Comparison of ENCODE assay signal across 1 cellular context in the genomic region with DNA sequence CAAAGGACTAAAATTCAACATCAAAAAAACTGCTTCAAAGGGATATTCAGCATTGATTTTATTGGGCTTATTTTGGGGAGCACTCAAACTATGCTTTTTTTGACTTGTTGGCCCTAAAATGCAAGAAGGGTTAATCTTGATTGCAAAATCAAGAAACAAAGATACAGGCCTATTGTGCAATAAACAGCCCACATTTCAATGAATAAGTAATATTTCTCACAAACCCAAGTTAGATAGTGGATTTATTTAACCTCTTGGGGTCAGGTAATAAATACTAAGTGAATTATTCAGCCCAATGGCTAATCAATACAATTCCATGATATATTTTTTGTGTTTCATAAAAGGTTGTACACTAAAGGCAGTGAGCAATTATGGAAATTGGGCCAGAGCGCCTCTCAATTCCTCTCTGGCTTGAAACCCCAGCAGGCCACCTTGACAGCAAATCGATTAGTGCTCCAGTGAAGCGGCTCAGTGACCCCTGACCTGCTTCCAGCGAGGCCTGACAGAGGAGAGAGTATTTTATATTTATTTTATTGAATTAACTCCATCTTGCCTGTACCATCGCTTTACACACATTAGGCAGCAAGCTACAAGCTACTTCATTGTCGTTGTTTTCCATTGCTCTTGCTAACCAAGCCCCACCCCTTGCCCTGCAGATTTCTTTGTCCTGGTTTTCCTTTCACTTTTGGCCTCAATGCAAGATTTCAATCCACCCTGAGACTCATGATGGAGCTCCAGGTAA.
TF ChIP-seq lines count a peak whose summit lies in the region.

No MANE protein-coding gene starts in this region.

TF ChIP-seq in GM12878, 131 proteins besides CTCF, POLR2A, EP300 and RAD21 (continued from another document and continues in another):
- no peak for TF ChIP-seq ZZZ3 (IDR thresholded peaks at IDR 0.05; ENCODE audit: control insufficient read depth, insufficient read length, low read depth)
- TF ChIP-seq POU2F2 (IDR thresholded peaks at IDR 0.05; ENCODE audit: borderline replicate concordance, low read depth, low read length): peak; percentile 35; the same call in 1 of the 3 replicates
- no peak for TF ChIP-seq ZBED1 (IDR thresholded peaks at IDR 0.05; ENCODE audit: borderline replicate concordance)
- TF ChIP-seq LARP7 (IDR thresholded peaks at IDR 0.05): no peak
- TF ChIP-seq FOS (IDR thresholded peaks at IDR 0.05; ENCODE audit: borderline replicate concordance, extremely low read depth, insufficient read length): no peak
- no peak for TF ChIP-seq YBX1 (IDR thresholded peaks at IDR 0.05)
- TF ChIP-seq HDGF (IDR thresholded peaks at IDR 0.05): 0 out of 2 replicates have a peak, but pooled peaks have one; percentile 44
- TF ChIP-seq KAT2A (conservative IDR thresholded peaks at IDR 0.05; ENCODE audit: control insufficient read depth, low read depth, low read length): no peak
- TF ChIP-seq SPI1 (IDR thresholded peaks at IDR 0.05; ENCODE audit: borderline replicate concordance, insufficient read depth, low read depth, low read length): peak; percentile 29; the same call in 1 of the 2 replicates
- no peak for TF ChIP-seq E2F8 (IDR thresholded peaks at IDR 0.05; ENCODE audit: low read depth, partially characterized antibody)
- 0 out of 2 replicates have a peak, but pooled peaks have one; percentile 14 for TF ChIP-seq ZNF687 (IDR thresholded peaks at IDR 0.05)
- 0 out of 2 replicates have a peak, but pooled peaks have one; percentile 15 for TF ChIP-seq HCFC1 (IDR thresholded peaks at IDR 0.05; ENCODE audit: low read length)
- TF ChIP-seq SIN3A (IDR thresholded peaks at IDR 0.05; ENCODE audit: low read depth, low read length): no peak
- TF ChIP-seq BMI1 (IDR thresholded peaks at IDR 0.05; ENCODE audit: borderline replicate concordance): no peak
- TF ChIP-seq HSF1 (IDR thresholded peaks at IDR 0.05; ENCODE audit: low read depth, low read length): no peak
- no peak for TF ChIP-seq JUND (IDR thresholded peaks at IDR 0.05; ENCODE audit: low read depth, low read length)
- peak; percentile 77 for TF ChIP-seq CUX1 (IDR thresholded peaks at IDR 0.05; ENCODE audit: insufficient replicate concordance, low read depth, low read length)
- no peak for TF ChIP-seq NBN (IDR thresholded peaks at IDR 0.05)
- TF ChIP-seq, protein P1, sequence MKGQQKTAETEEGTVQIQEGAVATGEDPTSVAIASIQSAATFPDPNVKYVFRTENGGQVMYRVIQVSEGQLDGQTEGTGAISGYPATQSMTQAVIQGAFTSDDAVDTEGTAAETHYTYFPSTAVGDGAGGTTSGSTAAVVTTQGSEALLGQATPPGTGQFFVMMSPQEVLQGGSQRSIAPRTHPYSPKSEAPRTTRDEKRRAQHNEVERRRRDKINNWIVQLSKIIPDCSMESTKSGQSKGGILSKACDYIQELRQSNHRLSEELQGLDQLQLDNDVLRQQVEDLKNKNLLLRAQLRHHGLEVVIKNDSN (IDR thresholded peaks at IDR 0.05; ENCODE audit: borderline replicate concordance, extremely low read length, insufficient read depth, low read depth, low read length): no peak
- no peak for TF ChIP-seq FOXM1 (IDR thresholded peaks at IDR 0.05; ENCODE audit: low read depth, low read length)
- TF ChIP-seq NR2F1 (conservative IDR thresholded peaks at IDR 0.05): peak; percentile 84
- TF ChIP-seq IKZF1 (conservative IDR thresholded peaks at IDR 0.05): 0 out of 2 replicates have a peak, but pooled peaks have one; percentile 9
- no peak for TF ChIP-seq MXI1 (IDR thresholded peaks at IDR 0.05; ENCODE audit: low read depth, low read length)
- no peak for TF ChIP-seq POLR2AphosphoS5 (IDR thresholded peaks at IDR 0.05; ENCODE audit: low read length)
- no peak for TF ChIP-seq ZNF384 (IDR thresholded peaks at IDR 0.05; ENCODE audit: borderline replicate concordance, low read depth, low read length)
- no peak for TF ChIP-seq TCF7 (IDR thresholded peaks at IDR 0.05; ENCODE audit: borderline replicate concordance)
- no peak for TF ChIP-seq ZBTB4 (CRISPR knock-in tag; IDR thresholded peaks at IDR 0.05)
- 0 out of 2 replicates have a peak, but pooled peaks have one; percentile 30 for TF ChIP-seq ZNF207 (IDR thresholded peaks at IDR 0.05; ENCODE audit: borderline replicate concordance)
- TF ChIP-seq ZNF24 (IDR thresholded peaks at IDR 0.05): no peak
- TF ChIP-seq BRCA1 (IDR thresholded peaks at IDR 0.05; ENCODE audit: low read depth, low read length): no peak
- TF ChIP-seq CEBPB (IDR thresholded peaks at IDR 0.05; ENCODE audit: borderline replicate concordance in 1 of 2, low read depth in 2 of 2, low read length in 2 of 2): no peak; a peak in 1 of 4 replicates
- TF ChIP-seq PBX3 (IDR thresholded peaks at IDR 0.05; ENCODE audit: insufficient replicate concordance, low read depth, low read length): no peak
